In the genomic region with DNA sequence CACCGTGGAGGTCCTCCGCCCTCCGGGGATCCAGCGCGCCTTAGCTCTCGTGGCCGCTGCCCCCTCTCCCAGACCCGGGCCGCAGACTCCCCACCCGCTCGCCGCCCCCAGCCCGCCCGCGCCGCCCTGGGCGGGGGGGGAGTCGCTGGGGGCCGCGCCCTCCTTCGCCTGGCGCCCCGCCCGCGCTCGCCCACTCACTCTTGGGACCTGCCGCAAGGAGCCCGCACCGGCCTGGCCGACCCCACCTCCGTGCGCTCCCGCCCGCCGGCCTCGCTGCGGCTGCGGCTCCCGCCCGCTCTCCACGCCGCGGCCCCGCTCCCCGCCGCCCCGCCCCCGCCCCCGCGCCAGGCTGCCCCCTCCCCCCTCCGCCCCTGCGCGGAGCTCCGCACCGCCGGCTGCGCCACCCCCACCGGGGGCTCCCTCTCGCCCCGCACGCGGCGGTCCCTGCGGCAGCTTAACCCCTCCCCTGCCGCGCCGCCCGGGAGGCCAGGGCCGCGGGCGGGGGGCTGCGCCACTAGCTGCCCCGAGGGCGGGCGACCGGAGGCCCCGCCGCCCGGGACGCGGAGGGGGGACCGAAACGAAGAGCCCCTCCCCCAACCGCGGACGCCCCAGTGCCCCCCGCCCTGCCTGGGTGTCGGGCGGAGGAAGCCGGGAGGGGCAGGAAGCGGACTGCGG, we compare ENCODE assay signal across 8 cellular contexts. TPM values are rescaled to one million over a fixed set of nuclear protein-coding genes. Genes with fewer than 3 reads are reported as not detected.
DNase-seq lines count a peak whose midpoint lies in the region; ATAC-seq and TF ChIP-seq lines count a peak whose summit lies in the region.

No MANE protein-coding gene starts in this region.

- no peaks in the 10 kb centered on the region for H3K79me2 ChIP-seq in Karpas-422 (ENCODE audit: low read length)

- H3K9ac ChIP-seq in BLaER1 = peak overlapping the region; percentile 91
- peak overlapping the region; percentile 69 for H3K9ac ChIP-seq in Karpas-422 (ENCODE audit: low read length)
- H3K9ac ChIP-seq in colonic mucosa (ENCODE audit: low read depth in 2 of 2, low read length in 2 of 2) = peak overlapping the region in 1 of 2 donors; percentile 66

- no peak for TF ChIP-seq CTCF in colonic mucosa (IDR thresholded peaks at IDR 0.05)

- H3K36me3 Mint-ChIP-seq in naive thymus-derived CD4-positive, alpha-beta T cell = peaks cover 4 to 13% (median 7%) of the 10 kb centered on the region in 5 donors

- no peaks in the 10 kb centered on the region for H3K9me3 ChIP-seq in BLaER1
- no peaks in the 10 kb centered on the region for H3K9me3 ChIP-seq in Karpas-422 (ENCODE audit: low read length)
- no peaks in the 10 kb centered on the region for H3K9me3 ChIP-seq in colonic mucosa
- no peaks in the 10 kb centered on the region for H3K9me3 ChIP-seq in naive thymus-derived CD4-positive, alpha-beta T cell (ENCODE audit: control insufficient read depth in 2 of 3, low read length in 3 of 3)

- no peaks in the 10 kb centered on the region for H3K27me3 ChIP-seq in BLaER1
- H3K27me3 ChIP-seq in Karpas-422 (ENCODE audit: low read length) = no peaks in the 10 kb centered on the region; the same call in 1 of the 2 replicates
- peaks cover 43% of the 10 kb centered on the region for H3K27me3 ChIP-seq in colonic mucosa
- no peaks in the 10 kb centered on the region for H3K27me3 ChIP-seq in naive thymus-derived CD4-positive, alpha-beta T cell (ENCODE audit: control insufficient read depth in 2 of 2, insufficient read depth in 2 of 2, low read length in 2 of 2)

- peak overlapping the region; percentile 75 for H3K4me3 ChIP-seq in BLaER1
- H3K4me3 ChIP-seq in Karpas-422 (ENCODE audit: low read length) = peak overlapping the region; percentile 63
- peak overlapping the region; percentile 50 for H3K4me3 ChIP-seq in colonic mucosa
- peak overlapping the region; percentile 98 for H3K4me3 ChIP-seq in naive thymus-derived CD4-positive, alpha-beta T cell (ENCODE audit: low read length)

- no peaks in the 10 kb centered on the region for H3K27me3 Mint-ChIP-seq in naive thymus-derived CD4-positive, alpha-beta T cell

- POLR2A ChIA-PET in naive thymus-derived CD4-positive, alpha-beta T cell (lab: Charles Lee) = interaction anchor here (0.6 to 39.7 kb wide), 43 partner anchors 8 to 1903 kb away, joined by 3 to 1956 read pairs (median 5); partner anchors contain the start of genes ARL2, ATG2A, CDC42BPG and EHD1

- no peaks in the 10 kb centered on the region for H3K9me2 ChIP-seq in Karpas-422 (replicated peaks; ENCODE audit: insufficient read depth, low read length)

- H3K4me2 ChIP-seq in BLaER1 = peak overlapping the region; percentile 98
- peak overlapping the region; percentile 81 for H3K4me2 ChIP-seq in Karpas-422 (ENCODE audit: low read depth, low read length, poor library complexity, severe bottlenecking)

- H2AFZ ChIP-seq in Karpas-422 (ENCODE audit: low read length) = no peak overlapping the region

- H3K4me1 Mint-ChIP-seq in naive thymus-derived CD4-positive, alpha-beta T cell = peaks cover 18 to 42% (median 35%) of the 10 kb centered on the region in 7 donors

- H3K36me3 ChIP-seq in BLaER1 = peaks cover 17% of the 10 kb centered on the region
- H3K36me3 ChIP-seq in Karpas-422 (ENCODE audit: insufficient read depth, low read length) = no peaks in the 10 kb centered on the region
- H3K36me3 ChIP-seq in colonic mucosa = no peaks in the 10 kb centered on the region
- peaks cover 7 to 40% (median 8%) of the 10 kb centered on the region in 3 experiments for H3K36me3 ChIP-seq in naive thymus-derived CD4-positive, alpha-beta T cell (ENCODE audit: control insufficient read depth in 2 of 3, insufficient read depth in 3 of 3, low read length in 3 of 3)

- CTCF ChIA-PET in naive thymus-derived CD4-positive, alpha-beta T cell (lab: Charles Lee) = interaction anchor here (0.6 to 18.4 kb wide), 12 partner anchors 8 to 427 kb away, joined by 3 to 305 read pairs (median 4); partner anchors contain the start of genes MAP4K2, PRDX5, PYGM and SF1

- peaks cover 50% of the 10 kb centered on the region for H3K4me1 ChIP-seq in BLaER1
- peaks cover 38% of the 10 kb centered on the region for H3K4me1 ChIP-seq in Karpas-422 (ENCODE audit: low read length)
- peaks cover 19% of the 10 kb centered on the region for H3K4me1 ChIP-seq in colonic mucosa
- H3K4me1 ChIP-seq in naive thymus-derived CD4-positive, alpha-beta T cell (ENCODE audit: control insufficient read depth in 2 of 2, insufficient read depth in 2 of 2, low read length in 2 of 2) = peaks cover 9 to 16% of the 10 kb centered on the region in 2 donors

- peak overlapping the region; percentile 99 for H3K27ac ChIP-seq in BLaER1
- no peak overlapping the region for H3K27ac ChIP-seq in Karpas-422 (ENCODE audit: low read length)
- peak overlapping the region; percentile 86 for H3K27ac ChIP-seq in colonic mucosa
- H3K27ac ChIP-seq in naive thymus-derived CD4-positive, alpha-beta T cell (ENCODE audit: low read depth, low read length) = peak overlapping the region; percentile 97

- peak overlapping the region; percentile 95 to 100 (median 98) for H3K4me3 Mint-ChIP-seq in naive thymus-derived CD4-positive, alpha-beta T cell

- intact Hi-C loops in colonic mucosa (cut with DNase I) = loop anchor here (5.0 kb wide), 1 partner anchor 57 kb away; no protein-coding TSS in a partner anchor
- intact Hi-C loops in naive thymus-derived CD4-positive, alpha-beta T cell (cut with micrococcal nuclease) = loop anchor here (1.0 to 10.0 kb wide), 8 partner anchors 34 to 502 kb away; partner anchors contain the start of genes ZNHIT2 (in 2 of the 2), ARL2 (in 1 of the 2), ATG2A (in 1 of the 2) and EHD1 (in 1 of the 2)

- peak; percentile 2 for ATAC-seq in naive thymus-derived CD4-positive, alpha-beta T cell
- no peak for ATAC-seq in GM19328 (IDR thresholded peaks at IDR 0.05; ENCODE audit: unreplicated experiment)

- no peak for DNase-seq in Karpas-422
- no peak for DNase-seq in colonic mucosa
- peak in 3 of 9 donors; percentile 49 to 69 (median 61) for DNase-seq in naive thymus-derived CD4-positive, alpha-beta T cell
- DNase-seq in Kasumi-1 (lab: John Stamatoyannopoulos, UW) = no peak
- DNase-seq in NCI-H524 treated with DMSO at 0.1 percent for 48 hours (lab: John Stamatoyannopoulos, UW) = no peak
- DNase-seq in dedifferentiated amniotic fluid mesenchymal stem cell (ENCODE audit: extremely low spot score) = no peak

- H3K9me3 Mint-ChIP-seq in naive thymus-derived CD4-positive, alpha-beta T cell = peaks cover 0 to 5% (median 0%) of the 10 kb centered on the region in 11 donors

- H3K27ac Mint-ChIP-seq in naive thymus-derived CD4-positive, alpha-beta T cell = peak overlapping the region; percentile 94 to 100 (median 99)

- H4K20me1 ChIP-seq in BLaER1 (peaks cover 31% of the 10 kb centered on the region), Karpas-422 (ENCODE audit: insufficient read depth, low read depth, low read length) (no peaks in the 10 kb centered on the region)

RNA-seq across cellular contexts. Expression of gene RASGRP2, which starts 0.7 kb away (rescaled TPM):
- total RNA-seq in Karpas-422 (2014; rRNA removed; shearing (Covaris generic); ENCODE audit: low replicate concordance) = 4.0 and 5.3 TPM in 2 replicates
- 1 to 10 TPM; 2.8 to 3.5 TPM for total RNA-seq in colonic mucosa
- total RNA-seq in naive thymus-derived CD4-positive, alpha-beta T cell = 100 to 1,000 TPM; 211 to 697 (median 654) TPM
- polyA plus RNA-seq in naive thymus-derived CD4-positive, alpha-beta T cell = 100 to 1,000 TPM; 197 to 312 TPM

RNA-seq across cellular contexts. Expression of gene PYGM, which starts 15.1 kb away (rescaled TPM):
- 1.3 TPM in 1 of 2 replicates, not detected in the other for total RNA-seq in Karpas-422 (2014; rRNA removed; shearing (Covaris generic); ENCODE audit: low replicate concordance)
- total RNA-seq in colonic mucosa = 1 to 10 TPM; 1.6 to 2.7 TPM
- total RNA-seq in naive thymus-derived CD4-positive, alpha-beta T cell = 10 to 100 TPM in 4 of 5 experiments, 1 to 10 TPM in 1; 8.0 to 16.2 (median 13.9) TPM
- under 1 TPM; 0.26 to 0.64 TPM for polyA plus RNA-seq in naive thymus-derived CD4-positive, alpha-beta T cell

RNA-seq across cellular contexts. Expression of gene NRXN2, which starts 21.7 kb away (rescaled TPM):
- total RNA-seq in Karpas-422 (2014; rRNA removed; shearing (Covaris generic); ENCODE audit: low replicate concordance) = 0.83 TPM in 1 of 2 replicates, not detected in the other
- 1 to 10 TPM; 2.2 to 5.4 TPM for total RNA-seq in colonic mucosa
- total RNA-seq in naive thymus-derived CD4-positive, alpha-beta T cell = under 1 TPM in 3 of 5 experiments, not detected in 2; 0.07 to 0.71 (median 0.27) TPM
- not detected for polyA plus RNA-seq in naive thymus-derived CD4-positive, alpha-beta T cell

RNA-seq across cellular contexts. Expression of gene SF1, which starts 33.7 kb away (rescaled TPM):
- total RNA-seq in Karpas-422 (2014; rRNA removed; shearing (Covaris generic); ENCODE audit: low replicate concordance) = 156 and 329 TPM in 2 replicates
- total RNA-seq in colonic mucosa = 100 to 1,000 TPM; 164 to 220 TPM
- 1,000 to 10,000 TPM in 2 of 5 experiments, 100 to 1,000 TPM in 3; 462 to 1,612 (median 904) TPM for total RNA-seq in naive thymus-derived CD4-positive, alpha-beta T cell
- 100 to 1,000 TPM; 101 to 155 TPM for polyA plus RNA-seq in naive thymus-derived CD4-positive, alpha-beta T cell

RNA-seq across cellular contexts. Expression of gene MAP4K2, which starts 58.3 kb away (rescaled TPM):
- 62.0 and 84.2 TPM in 2 replicates for total RNA-seq in Karpas-422 (2014; rRNA removed; shearing (Covaris generic); ENCODE audit: low replicate concordance)
- 10 to 100 TPM in 1 of 2 donors, 1 to 10 TPM in 1; 9.2 to 13.3 TPM for total RNA-seq in colonic mucosa
- total RNA-seq in naive thymus-derived CD4-positive, alpha-beta T cell = 100 to 1,000 TPM in 2 of 5 experiments, 10 to 100 TPM in 3; 75.2 to 130 (median 84.3) TPM
- polyA plus RNA-seq in naive thymus-derived CD4-positive, alpha-beta T cell = 10 to 100 TPM; 40.7 to 63.0 TPM

Comparison
In these comparisons a context has a peak if more than half of its experiments do, and no peak if none do; other contexts are left out.
1. RNA of gene RASGRP2, which starts 0.7 kb away (total RNA-seq): 211 to 697 TPM in naive thymus-derived CD4-positive, alpha-beta T cell; 4.0 to 5.3 TPM in Karpas-422 and 2.8 to 3.5 TPM in colonic mucosa; every median in the first group is over 10 times any median in the second.
2. Peak in every context shown above with its lines, with median percentiles within 50 percentile points of each other: H3K4me3 ChIP-seq.